Comparison of ENCODE assay signal across 1 cellular context in the genomic region with DNA sequence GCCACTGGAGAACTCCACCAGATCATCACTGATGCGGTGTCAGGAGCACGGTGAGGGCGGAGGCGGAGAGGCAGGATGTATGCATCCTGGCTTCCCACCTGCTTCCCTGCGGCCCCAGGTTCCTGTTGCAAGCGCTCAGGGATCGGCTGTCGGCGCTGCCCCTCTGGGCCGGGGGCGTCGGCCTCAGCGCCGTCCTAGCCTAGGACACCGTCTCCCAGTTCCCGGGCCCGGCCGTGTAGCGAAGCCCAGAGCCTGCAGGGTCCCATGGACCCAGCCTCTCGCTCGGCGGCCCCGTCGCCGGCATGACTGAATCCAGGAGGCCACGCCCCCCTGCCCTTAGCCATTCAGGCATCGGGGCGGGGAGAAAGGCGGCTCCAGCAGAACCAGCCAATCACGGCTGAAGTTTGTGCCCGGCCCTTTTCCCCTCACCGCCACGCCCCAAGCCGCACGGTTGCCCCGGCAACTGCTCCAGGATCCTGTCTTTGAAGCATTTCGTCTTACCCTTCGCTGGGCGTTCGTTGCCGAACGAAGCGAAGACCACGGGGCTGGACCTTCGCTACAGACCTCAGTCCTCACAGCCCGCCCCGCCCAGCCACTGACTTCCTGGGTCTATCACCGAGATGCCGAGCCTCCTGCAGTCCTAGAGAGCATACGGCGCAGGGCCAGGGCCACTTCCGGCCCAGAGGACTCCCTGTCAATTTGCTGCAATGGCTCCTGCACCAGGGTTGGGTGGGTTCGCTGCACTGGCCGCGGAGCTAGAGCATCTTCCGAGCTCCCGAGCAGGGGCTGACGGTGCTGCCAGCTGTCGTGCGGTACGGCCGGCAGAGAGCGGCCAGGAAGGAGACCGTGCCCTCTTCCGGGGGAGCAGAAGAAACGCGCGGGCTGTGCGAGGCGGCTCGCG.
A peak's percentile ranks its signal among the peaks of the same experiment; 100 is the strongest.
TF ChIP-seq lines count a peak whose summit lies in the region.

No MANE protein-coding gene starts in this region.

TF ChIP-seq in HepG2, 621 proteins besides CTCF, POLR2A, EP300 and RAD21 (continued from another document and continues in another):
- TF ChIP-seq ZNF142 (CRISPR knock-in tag; IDR thresholded peaks at IDR 0.05) (peak; percentile 61; the same call in 1 of the 2 replicates), PHF8 (CRISPR knock-in tag; IDR thresholded peaks at IDR 0.05) (peak; percentile 61; the same call in 1 of the 2 replicates), ZBTB46 (CRISPR knock-in tag; IDR thresholded peaks at IDR 0.05; ENCODE audit: borderline replicate concordance) (no peak), ZNF121 (CRISPR knock-in tag; IDR thresholded peaks at IDR 0.05) (peak; percentile 61; the same call in 1 of the 2 replicates), KDM5A (IDR thresholded peaks at IDR 0.05; ENCODE audit: borderline replicate concordance, low read length) (peak; percentile 78), ZNF496 (CRISPR knock-in tag; IDR thresholded peaks at IDR 0.05; ENCODE audit: insufficient replicate concordance) (no peak), ZNF777 (CRISPR knock-in tag; IDR thresholded peaks at IDR 0.05) (peak; percentile 14; the same call in 1 of the 2 replicates), ZNF24 (IDR thresholded peaks at IDR 0.05) (no peak), SALL2 (CRISPR knock-in tag; IDR thresholded peaks at IDR 0.05) (no peak), ARID2 (CRISPR knock-in tag; IDR thresholded peaks at IDR 0.05; ENCODE audit: borderline replicate concordance) (no peak), RFXANK (CRISPR knock-in tag; IDR thresholded peaks at IDR 0.05) (no peak), JUNB (CRISPR knock-in tag; IDR thresholded peaks at IDR 0.05; ENCODE audit: borderline replicate concordance) (no peak), SSRP1 (CRISPR knock-in tag; IDR thresholded peaks at IDR 0.05) (peak; percentile 80; the same call in 1 of the 2 replicates), ZNF235 (CRISPR knock-in tag; IDR thresholded peaks at IDR 0.05; ENCODE audit: borderline replicate concordance) (peak; percentile 51; the same call in 1 of the 2 replicates), ZNF773 (CRISPR knock-in tag; IDR thresholded peaks at IDR 0.05; ENCODE audit: borderline replicate concordance) (no peak), GABPA (IDR thresholded peaks at IDR 0.05; ENCODE audit: low read depth, low read length) (peak; percentile 66), GABPA (CRISPR knock-in tag; IDR thresholded peaks at IDR 0.05; ENCODE audit: low read depth) (peak; percentile 86), ZNF75D (CRISPR knock-in tag; IDR thresholded peaks at IDR 0.05; ENCODE audit: borderline replicate concordance) (no peak), DNMT3B (CRISPR knock-in tag; conservative IDR thresholded peaks at IDR 0.05) (no peak), POLR2AphosphoS5 (IDR thresholded peaks at IDR 0.05; ENCODE audit: low read depth, low read length) (0 out of 2 replicates have a peak, but pooled peaks have one; percentile 33), ZNF484 (CRISPR knock-in tag; IDR thresholded peaks at IDR 0.05; ENCODE audit: borderline replicate concordance, low read depth) (no peak), ZNF549 (CRISPR knock-in tag; IDR thresholded peaks at IDR 0.05) (no peak), BCL3 (CRISPR knock-in tag; IDR thresholded peaks at IDR 0.05) (0 out of 2 replicates have a peak, but pooled peaks have one; percentile 31), POLR2G (IDR thresholded peaks at IDR 0.05; ENCODE audit: low read depth, low read length) (peak; percentile 77), MAF1 (CRISPR knock-in tag; IDR thresholded peaks at IDR 0.05; ENCODE audit: borderline replicate concordance) (no peak), ZNF629 (CRISPR knock-in tag; conservative IDR thresholded peaks at IDR 0.05) (peak; percentile 3; the same call in 1 of the 2 replicates), ATF2 (CRISPR knock-in tag; IDR thresholded peaks at IDR 0.05) (no peak; the same call in 1 of the 2 replicates), MED13 (CRISPR knock-in tag; IDR thresholded peaks at IDR 0.05) (no peak; the same call in 1 of the 2 replicates), TCF7L2 (IDR thresholded peaks at IDR 0.05; ENCODE audit: low read depth, low read length) (no peak), ZMYM3 (CRISPR knock-in tag; IDR thresholded peaks at IDR 0.05) (no peak), ZNF329 (CRISPR knock-in tag; IDR thresholded peaks at IDR 0.05; ENCODE audit: low read depth) (no peak), ZNF274 (CRISPR knock-in tag; IDR thresholded peaks at IDR 0.05) (peak; percentile 19; the same call in 1 of the 2 replicates), ZSCAN9 (CRISPR knock-in tag; IDR thresholded peaks at IDR 0.05; ENCODE audit: borderline replicate concordance) (no peak), ZFP62 (CRISPR knock-in tag; IDR thresholded peaks at IDR 0.05) (no peak), ATRX (CRISPR knock-in tag; IDR thresholded peaks at IDR 0.05; ENCODE audit: borderline replicate concordance) (no peak), ZNF33A (CRISPR knock-in tag; IDR thresholded peaks at IDR 0.05; ENCODE audit: borderline replicate concordance) (no peak; the same call in 1 of the 2 replicates), GATA4 (IDR thresholded peaks at IDR 0.05; ENCODE audit: borderline replicate concordance, low read depth) (0 out of 2 replicates have a peak, but pooled peaks have one; percentile 37)
- TF ChIP-seq, protein P1, sequence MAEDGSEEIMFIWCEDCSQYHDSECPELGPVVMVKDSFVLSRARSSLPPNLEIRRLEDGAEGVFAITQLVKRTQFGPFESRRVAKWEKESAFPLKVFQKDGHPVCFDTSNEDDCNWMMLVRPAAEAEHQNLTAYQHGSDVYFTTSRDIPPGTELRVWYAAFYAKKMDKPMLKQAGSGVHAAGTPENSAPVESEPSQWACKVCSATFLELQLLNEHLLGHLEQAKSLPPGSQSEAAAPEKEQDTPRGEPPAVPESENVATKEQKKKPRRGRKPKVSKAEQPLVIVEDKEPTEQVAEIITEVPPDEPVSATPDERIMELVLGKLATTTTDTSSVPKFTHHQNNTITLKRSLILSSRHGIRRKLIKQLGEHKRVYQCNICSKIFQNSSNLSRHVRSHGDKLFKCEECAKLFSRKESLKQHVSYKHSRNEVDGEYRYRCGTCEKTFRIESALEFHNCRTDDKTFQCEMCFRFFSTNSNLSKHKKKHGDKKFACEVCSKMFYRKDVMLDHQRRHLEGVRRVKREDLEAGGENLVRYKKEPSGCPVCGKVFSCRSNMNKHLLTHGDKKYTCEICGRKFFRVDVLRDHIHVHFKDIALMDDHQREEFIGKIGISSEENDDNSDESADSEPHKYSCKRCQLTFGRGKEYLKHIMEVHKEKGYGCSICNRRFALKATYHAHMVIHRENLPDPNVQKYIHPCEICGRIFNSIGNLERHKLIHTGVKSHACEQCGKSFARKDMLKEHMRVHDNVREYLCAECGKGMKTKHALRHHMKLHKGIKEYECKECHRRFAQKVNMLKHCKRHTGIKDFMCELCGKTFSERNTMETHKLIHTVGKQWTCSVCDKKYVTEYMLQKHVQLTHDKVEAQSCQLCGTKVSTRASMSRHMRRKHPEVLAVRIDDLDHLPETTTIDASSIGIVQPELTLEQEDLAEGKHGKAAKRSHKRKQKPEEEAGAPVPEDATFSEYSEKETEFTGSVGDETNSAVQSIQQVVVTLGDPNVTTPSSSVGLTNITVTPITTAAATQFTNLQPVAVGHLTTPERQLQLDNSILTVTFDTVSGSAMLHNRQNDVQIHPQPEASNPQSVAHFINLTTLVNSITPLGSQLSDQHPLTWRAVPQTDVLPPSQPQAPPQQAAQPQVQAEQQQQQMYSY (CRISPR knock-in tag; IDR thresholded peaks at IDR 0.05) = no peak
- TF ChIP-seq, protein P2, sequence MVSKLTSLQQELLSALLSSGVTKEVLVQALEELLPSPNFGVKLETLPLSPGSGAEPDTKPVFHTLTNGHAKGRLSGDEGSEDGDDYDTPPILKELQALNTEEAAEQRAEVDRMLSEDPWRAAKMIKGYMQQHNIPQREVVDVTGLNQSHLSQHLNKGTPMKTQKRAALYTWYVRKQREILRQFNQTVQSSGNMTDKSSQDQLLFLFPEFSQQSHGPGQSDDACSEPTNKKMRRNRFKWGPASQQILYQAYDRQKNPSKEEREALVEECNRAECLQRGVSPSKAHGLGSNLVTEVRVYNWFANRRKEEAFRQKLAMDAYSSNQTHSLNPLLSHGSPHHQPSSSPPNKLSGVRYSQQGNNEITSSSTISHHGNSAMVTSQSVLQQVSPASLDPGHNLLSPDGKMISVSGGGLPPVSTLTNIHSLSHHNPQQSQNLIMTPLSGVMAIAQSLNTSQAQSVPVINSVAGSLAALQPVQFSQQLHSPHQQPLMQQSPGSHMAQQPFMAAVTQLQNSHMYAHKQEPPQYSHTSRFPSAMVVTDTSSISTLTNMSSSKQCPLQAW (CRISPR knock-in tag; IDR thresholded peaks at IDR 0.05) = no peak; the same call in none of the 2 replicates
- TF ChIP-seq, protein P3, sequence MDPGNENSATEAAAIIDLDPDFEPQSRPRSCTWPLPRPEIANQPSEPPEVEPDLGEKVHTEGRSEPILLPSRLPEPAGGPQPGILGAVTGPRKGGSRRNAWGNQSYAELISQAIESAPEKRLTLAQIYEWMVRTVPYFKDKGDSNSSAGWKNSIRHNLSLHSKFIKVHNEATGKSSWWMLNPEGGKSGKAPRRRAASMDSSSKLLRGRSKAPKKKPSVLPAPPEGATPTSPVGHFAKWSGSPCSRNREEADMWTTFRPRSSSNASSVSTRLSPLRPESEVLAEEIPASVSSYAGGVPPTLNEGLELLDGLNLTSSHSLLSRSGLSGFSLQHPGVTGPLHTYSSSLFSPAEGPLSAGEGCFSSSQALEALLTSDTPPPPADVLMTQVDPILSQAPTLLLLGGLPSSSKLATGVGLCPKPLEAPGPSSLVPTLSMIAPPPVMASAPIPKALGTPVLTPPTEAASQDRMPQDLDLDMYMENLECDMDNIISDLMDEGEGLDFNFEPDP (CRISPR knock-in tag; conservative IDR thresholded peaks at IDR 0.05) = no peak
